Comparison of ENCODE assay signal across 1 cellular context in genomic region chr7:113635492-113635891, GRCh38.
TF ChIP-seq lines count a peak whose summit lies in the region.

No MANE protein-coding gene starts in this region.

TF ChIP-seq in K562, 482 proteins besides CTCF, POLR2A, EP300 and RAD21:
- no peak for TF ChIP-seq CHAMP1 (IDR thresholded peaks at IDR 0.05)
- no peak for TF ChIP-seq MTF1 (CRISPR knock-in tag; IDR thresholded peaks at IDR 0.05; ENCODE audit: borderline replicate concordance)
- TF ChIP-seq ZNF253 (CRISPR knock-in tag; conservative IDR thresholded peaks at IDR 0.05): no peak
- no peak for TF ChIP-seq SLC30A9 (CRISPR knock-in tag; IDR thresholded peaks at IDR 0.05)
- no peak for TF ChIP-seq MCM3 (IDR thresholded peaks at IDR 0.05)
- TF ChIP-seq TCF7 (IDR thresholded peaks at IDR 0.05; ENCODE audit: borderline replicate concordance): no peak
- TF ChIP-seq ZNF3 (CRISPR knock-in tag; IDR thresholded peaks at IDR 0.05): no peak
- TF ChIP-seq CTCFL (IDR thresholded peaks at IDR 0.05; ENCODE audit: borderline replicate concordance, insufficient read depth, low read depth, low read length, poor library complexity, severe bottlenecking): no peak
- TF ChIP-seq MAFG (tag; conservative IDR thresholded peaks at IDR 0.05): peak; percentile 55
- no peak for TF ChIP-seq ZBTB43 (CRISPR knock-in tag; IDR thresholded peaks at IDR 0.05)
- no peak for TF ChIP-seq CCNT2 (IDR thresholded peaks at IDR 0.05; ENCODE audit: borderline replicate concordance, extremely low read depth, insufficient read length, low read depth, low read length)
- no peak for TF ChIP-seq SUPT5H (IDR thresholded peaks at IDR 0.05)
- no peak for TF ChIP-seq AFF4 (CRISPR knock-in tag; IDR thresholded peaks at IDR 0.05)
- TF ChIP-seq HEY1 (CRISPR knock-in tag; IDR thresholded peaks at IDR 0.05; ENCODE audit: borderline replicate concordance): no peak
- TF ChIP-seq C11orf30 (IDR thresholded peaks at IDR 0.05; ENCODE audit: low read depth): peak; percentile 47; the same call in 1 of the 2 replicates
- TF ChIP-seq RBM17 (IDR thresholded peaks at IDR 0.05; ENCODE audit: borderline replicate concordance, low read depth, low read length): no peak
- TF ChIP-seq STAT5B (CRISPR knock-in tag; IDR thresholded peaks at IDR 0.05): no peak
- TF ChIP-seq PHF21A (IDR thresholded peaks at IDR 0.05; ENCODE audit: borderline replicate concordance, low read depth): no peak
- TF ChIP-seq ATF7 (IDR thresholded peaks at IDR 0.05): no peak
- peak; percentile 47 for TF ChIP-seq MAFF (IDR thresholded peaks at IDR 0.05; ENCODE audit: low read length)
- TF ChIP-seq PRMT5 (CRISPR knock-in tag; IDR thresholded peaks at IDR 0.05): no peak
- no peak for TF ChIP-seq CBFA2T3 (IDR thresholded peaks at IDR 0.05)
- TF ChIP-seq HSF4 (CRISPR knock-in tag; IDR thresholded peaks at IDR 0.05; ENCODE audit: borderline replicate concordance): no peak
- TF ChIP-seq ILK (tag; IDR thresholded peaks at IDR 0.05; ENCODE audit: borderline replicate concordance, low read depth): no peak
- TF ChIP-seq ZBTB49 (CRISPR knock-in tag; IDR thresholded peaks at IDR 0.05; ENCODE audit: borderline replicate concordance): no peak
- no peak for TF ChIP-seq HDAC6 (IDR thresholded peaks at IDR 0.05; ENCODE audit: low read depth, low read length)
- no peak for TF ChIP-seq SFPQ (IDR thresholded peaks at IDR 0.05; ENCODE audit: low read depth, low read length)
- TF ChIP-seq NFE2 (IDR thresholded peaks at IDR 0.05; ENCODE audit: low read depth): no peak
- no peak for TF ChIP-seq MAX (CRISPR knock-in tag; IDR thresholded peaks at IDR 0.05)
- peak; percentile 71 for TF ChIP-seq ZNF316 (IDR thresholded peaks at IDR 0.05)
- no peak for TF ChIP-seq ID3 (CRISPR knock-in tag; IDR thresholded peaks at IDR 0.05)
- no peak for TF ChIP-seq ID3 (tag; IDR thresholded peaks at IDR 0.05)
TF ChIP-seq in K562: peak in this region for 4.
